8 cellular contexts compared by ENCODE assay signal in the genomic region with DNA sequence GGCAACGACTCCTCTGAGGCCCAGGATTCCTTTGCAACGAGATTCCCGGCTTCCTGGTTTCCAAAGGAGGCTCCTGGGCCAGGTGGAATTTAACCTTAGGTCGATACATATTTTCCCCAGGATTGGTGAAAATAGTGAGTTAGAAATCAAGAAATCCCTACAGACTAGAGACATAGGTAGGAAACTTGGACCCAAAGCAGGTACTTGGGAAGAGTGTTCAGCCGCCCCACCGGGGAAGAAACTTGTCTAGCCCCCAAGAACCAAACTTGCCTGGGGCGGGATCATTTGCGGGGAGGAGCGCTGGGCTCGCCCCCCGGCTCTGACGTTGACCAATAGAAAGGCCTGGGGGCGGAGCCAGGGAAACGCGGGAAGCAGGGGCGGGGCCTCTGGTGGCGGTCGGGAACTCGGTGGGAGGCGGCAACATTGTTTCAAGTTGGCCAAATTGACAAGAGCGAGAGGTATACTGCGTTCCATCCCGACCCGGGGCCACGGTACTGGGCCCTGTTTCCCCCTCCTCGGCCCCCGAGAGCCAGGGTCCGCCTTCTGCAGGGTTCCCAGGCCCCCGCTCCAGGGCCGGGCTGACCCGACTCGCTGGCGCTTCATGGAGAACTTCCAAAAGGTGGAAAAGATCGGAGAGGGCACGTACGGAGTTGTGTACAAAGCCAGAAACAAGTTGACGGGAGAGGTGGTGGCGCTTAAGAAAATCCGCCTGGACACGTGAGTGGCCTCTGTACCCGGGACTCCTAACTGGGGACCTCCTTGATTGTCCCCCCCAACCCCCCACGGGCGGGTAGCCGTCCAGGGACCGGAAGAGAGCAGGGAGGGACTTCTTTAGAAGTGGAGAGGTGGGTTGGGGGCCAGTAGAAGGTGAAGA. TPM values are rescaled to one million over a fixed set of nuclear protein-coding genes. Genes with fewer than 3 reads are reported as not detected.
DNase-seq lines count a peak whose midpoint lies in the region; ATAC-seq, FAIRE-seq and TF ChIP-seq lines count a peak whose summit lies in the region.

Gene CDK2, plus strand, starts transcription at position 423 of the 874 bp plus-strand sequence. Its CDS starts 179 bp downstream, at position 602.

- no peaks in the 10 kb centered on the region for H3K27me3 Mint-ChIP-seq in central memory CD8-positive, alpha-beta T cell

- peak; percentile 81 for TF ChIP-seq POLR2A in GM18951 (IDR thresholded peaks at IDR 0.05; ENCODE audit: extremely low read depth, insufficient read depth, insufficient read length)

- peak within 1 kb of the TSS; percentile 89 for H3K27ac Mint-ChIP-seq in central memory CD8-positive, alpha-beta T cell (ENCODE audit: low read depth)

- no peaks in the 10 kb centered on the region for H3K9me3 Mint-ChIP-seq in central memory CD8-positive, alpha-beta T cell

- H3K4me3 Mint-ChIP-seq in central memory CD8-positive, alpha-beta T cell: peak within 1 kb of the TSS; percentile 94

- H3K4me3 ChIP-seq in AG10803 (ENCODE audit: low read length): peak within 1 kb of the TSS; percentile 86
- peak within 1 kb of the TSS; percentile 75 to 87 for H3K4me3 ChIP-seq in kidney (ENCODE audit: low read length in 2 of 2)

- no peak for FAIRE-seq in kidney (lab: Jason Lieb, UNC)

- H3K27ac ChIP-seq in kidney (ENCODE audit: low read depth in 2 of 2, low read length in 2 of 2): peak within 1 kb of the TSS; percentile 29 to 70

- H3K36me3 ChIP-seq in kidney (ENCODE audit: control insufficient read depth in 1 of 2, insufficient read depth in 2 of 2, low read length in 2 of 2): no peaks in the 10 kb centered on the region

- H3K36me3 Mint-ChIP-seq in central memory CD8-positive, alpha-beta T cell (ENCODE audit: insufficient read depth): peaks cover 9% of the 10 kb centered on the region

- peak within 1 kb of the TSS; percentile 66 to 87 for H3K9ac ChIP-seq in kidney (ENCODE audit: low read length in 2 of 2)

- in situ Hi-C loops in GM18951 (cut with MboI; ENCODE audit: low sequenced_read_pairs, unreplicated experiment): no loop called here

- peak; percentile 97 for ATAC-seq in HG03175 (IDR thresholded peaks at IDR 0.05; ENCODE audit: unreplicated experiment)
- ATAC-seq in activated CD4-positive, CD25-positive, alpha-beta regulatory T cell treated with anti-CD3 and anti-CD28 coated beads, Interleukin-2, amount 50 U/mL, for 24 hours: peak; percentile 95 to 96
- peak; percentile 88 for ATAC-seq in central memory CD8-positive, alpha-beta T cell (replicated peaks; ENCODE audit: extremely low read depth, poor library complexity, severe bottlenecking)

- peaks cover 5 to 12% of the 10 kb centered on the region in 2 donors for H3K4me1 ChIP-seq in kidney (ENCODE audit: control insufficient read depth in 1 of 2, insufficient read depth in 1 of 2, low read depth in 1 of 2, low read length in 2 of 2)

- intact Hi-C loops in kidney (cut with DNase I): no loop called here

- TF ChIP-seq CTCF in AG10803 (conservative IDR thresholded peaks at IDR 0.05; ENCODE audit: low read length) (no peak), kidney (IDR thresholded peaks at IDR 0.05; ENCODE audit: borderline replicate concordance, extremely low read depth, insufficient read depth) (no peak)

- DNase-seq in AG10803 (ENCODE audit: low read depth) (peak; percentile 65), NCI-H446 (lab: John Stamatoyannopoulos, UW) (peak; percentile 57 to 84), kidney (peak; percentile 97)
- DNase-seq in central memory CD8-positive, alpha-beta T cell (ENCODE audit: low spot score in 2 of 2): peak; percentile 73 to 77
- peak; percentile 72 to 86 for DNase-seq in stimulated activated CD4-positive, alpha-beta T cell treated with anti-CD3 and anti-CD28 coated beads, Interleukin-15, amount 100 ng/mL, for 1 hour (ENCODE audit: low read depth in 1 of 2, low spot score in 1 of 2)

- no peaks in the 10 kb centered on the region for H3K9me3 ChIP-seq in kidney (ENCODE audit: control insufficient read depth in 1 of 2, low read length in 2 of 2)

- H3K4me1 Mint-ChIP-seq in central memory CD8-positive, alpha-beta T cell: peaks cover 31% of the 10 kb centered on the region

RNA-seq across cellular contexts. Expression of gene CDK2, which starts in this region (rescaled TPM):
- total RNA-seq in kidney: 23.2 TPM
- polyA plus RNA-seq in kidney (ENCODE audit: insufficient read depth, low read depth, low replicate concordance): 7.6 TPM

Comparison
In these comparisons a context has a peak if more than half of its experiments do, and no peak if none do; other contexts are left out.
1. Peak in every context shown above with its lines: DNase-seq, ATAC-seq, H3K4me3 ChIP-seq and H3K27ac ChIP-seq.